8 cellular contexts compared by ENCODE assay signal in genomic region chr11:57277845-57278720, GRCh38. TPM values are rescaled to one million over a fixed set of nuclear protein-coding genes. Genes with fewer than 3 reads are reported as not detected.
DNase-seq lines count a peak whose midpoint lies in the region; ATAC-seq, FAIRE-seq and TF ChIP-seq lines count a peak whose summit lies in the region.

No MANE protein-coding gene starts in this region.

- H3K4me1 ChIP-seq in fibroblast of lung (ENCODE audit: control insufficient read depth, extremely low read depth, insufficient read depth, low read length) (peaks cover 16% of the 10 kb centered on the region), transverse colon (peaks cover 8 to 14% (median 13%) of the 10 kb centered on the region in 4 donors)

- H3K9me3 ChIP-seq in fibroblast of lung (ENCODE audit: control insufficient read depth, insufficient read depth, low read depth, low read length) (no peaks in the 10 kb centered on the region), transverse colon (no peaks in the 10 kb centered on the region)

- H3K27me3 ChIP-seq in fibroblast of lung (ENCODE audit: control insufficient read depth, insufficient read depth, low read length) (no peaks in the 10 kb centered on the region), transverse colon (no peaks in the 10 kb centered on the region)

- no peak overlapping the region for H3K27ac Mint-ChIP-seq in activated CD4-positive, alpha-beta memory T cell treated with anti-CD3 and anti-CD28 coated beads, Interleukin-2, amount 10 ng/mL, durations not matched to agents 7 days and 5 days
- H3K27ac Mint-ChIP-seq in neural crest cell (ENCODE audit: unreplicated experiment), result peak overlapping the region; percentile 59

- CTCF ChIA-PET in activated CD4-positive, alpha-beta memory T cell treated with anti-CD3 and anti-CD28 coated beads, Interleukin-2, amount 10 ng/mL, durations not matched to agents 7 days and 5 days (lab: Charles Lee), result interaction anchor here (0.7 to 1.5 kb wide), 2 partner anchors 16 to 26 kb away, joined by 3 to 4 read pairs; no protein-coding TSS in a partner anchor

- H2AFZ ChIP-seq in fibroblast of lung (ENCODE audit: low read length), result peak overlapping the region; percentile 93

- peak; percentile 87 for ATAC-seq in HG02973 (IDR thresholded peaks at IDR 0.05; ENCODE audit: unreplicated experiment)

- no peaks in the 10 kb centered on the region for H3K9me3 Mint-ChIP-seq in activated CD4-positive, alpha-beta memory T cell treated with anti-CD3 and anti-CD28 coated beads, Interleukin-2, amount 10 ng/mL, durations not matched to agents 7 days and 5 days
- H3K9me3 Mint-ChIP-seq in neural crest cell, result peaks cover 3% of the 10 kb centered on the region

- peak; percentile 80 to 93 for TF ChIP-seq CTCF in fibroblast of lung (conservative IDR thresholded peaks at IDR 0.05 in 1 of 2, IDR thresholded peaks at IDR 0.05 in 1 of 2; ENCODE audit: low read depth in 1 of 2, low read length in 2 of 2)
- peak; percentile 82 for TF ChIP-seq CTCF in neural crest cell (conservative IDR thresholded peaks at IDR 0.05)
- peak; percentile 77 to 84 (median 80) for TF ChIP-seq CTCF in transverse colon (IDR thresholded peaks at IDR 0.05)

- DNase-seq in ACHN, result peak; percentile 76
- DNase-seq in GM12891 (ENCODE audit: insufficient read length, low spot score), result peak; percentile 18
- DNase-seq in NCI-H2171 (lab: John Stamatoyannopoulos, UW), result peak; percentile 61
- DNase-seq in activated CD4-positive, alpha-beta memory T cell treated with anti-CD3 and anti-CD28 coated beads, Interleukin-2, amount 10 ng/mL, durations not matched to agents 7 days and 5 days, result peak; percentile 33
- peak; percentile 60 to 86 for DNase-seq in fibroblast of lung (ENCODE audit: low read depth in 2 of 2)
- peak; percentile 77 for DNase-seq in neural crest cell (ENCODE audit: low read depth, low spot score)
- peak; percentile 75 for DNase-seq in transverse colon

- POLR2A ChIA-PET in activated CD4-positive, alpha-beta memory T cell treated with anti-CD3 and anti-CD28 coated beads, Interleukin-2, amount 10 ng/mL, durations not matched to agents 7 days and 5 days (lab: Charles Lee), result no interaction called here

- H3K9ac ChIP-seq in fibroblast of lung (ENCODE audit: insufficient read depth, low read length), result peak overlapping the region; percentile 48

- FAIRE-seq in GM12891 (lab: Jason Lieb, UNC), result peak; percentile 61

- no peak overlapping the region for H3K4me3 Mint-ChIP-seq in activated CD4-positive, alpha-beta memory T cell treated with anti-CD3 and anti-CD28 coated beads, Interleukin-2, amount 10 ng/mL, durations not matched to agents 7 days and 5 days
- H3K4me3 Mint-ChIP-seq in neural crest cell, result no peak overlapping the region

- in situ Hi-C loops in ACHN (cut with HindIII; ENCODE audit: low pct_ligation_motif_present, low pct_unique_long_range_greater_than_20kb, low sequenced_read_pairs) (no loop called here), transverse colon (cut with MboI; ENCODE audit: low pct_ligation_motif_present in 1 of 4, low pct_unique_long_range_greater_than_20kb in 1 of 4, low sequenced_read_pairs in 3 of 4) (no loop called here)

- no peak for TF ChIP-seq EP300 in transverse colon (IDR thresholded peaks at IDR 0.05; ENCODE audit: low read depth)

- no peaks in the 10 kb centered on the region for H4K20me1 ChIP-seq in fibroblast of lung (ENCODE audit: control insufficient read depth, extremely low read depth, insufficient read depth, low read length)

- peak overlapping the region; percentile 67 for H3K4me2 ChIP-seq in fibroblast of lung (ENCODE audit: extremely low read depth, insufficient read depth, low read length)

- no peaks in the 10 kb centered on the region for H3K79me2 ChIP-seq in fibroblast of lung (ENCODE audit: control insufficient read depth, insufficient read depth, low read length)

- H3K4me3 ChIP-seq in fibroblast of lung (replicated peaks in 1 of 4; ENCODE audit: control extremely low read depth in 1 of 4, insufficient read depth in 1 of 4, low read depth in 3 of 4, low read length in 4 of 4) (peak overlapping the region in 1 of 4 experiments; percentile 36), transverse colon (no peak overlapping the region)

- WGBS in transverse colon (ENCODE audit: low coverage in 1 of 2), 2 donors, result 7 to 10% methylated on average over 13 to 14 of the region's 14 CpGs

- H3K27ac ChIP-seq in fibroblast of lung (ENCODE audit: insufficient read depth, low read length) (peak overlapping the region; percentile 64), transverse colon (peak overlapping the region; percentile 13 to 58 (median 54))

- no peaks in the 10 kb centered on the region for H3K36me3 Mint-ChIP-seq in activated CD4-positive, alpha-beta memory T cell treated with anti-CD3 and anti-CD28 coated beads, Interleukin-2, amount 10 ng/mL, durations not matched to agents 7 days and 5 days (ENCODE audit: low read depth)
- H3K36me3 Mint-ChIP-seq in neural crest cell (ENCODE audit: low read depth), result no peaks in the 10 kb centered on the region

- H3K36me3 ChIP-seq in fibroblast of lung (ENCODE audit: control insufficient read depth, insufficient read depth, low read length) (no peaks in the 10 kb centered on the region), transverse colon (no peaks in the 10 kb centered on the region)

- TF ChIP-seq POLR2A in GM12891 (IDR thresholded peaks at IDR 0.05; ENCODE audit: low read depth, low read length), result no peak
- TF ChIP-seq POLR2A in transverse colon (IDR thresholded peaks at IDR 0.05), result no peak

- H3K27me3 Mint-ChIP-seq in activated CD4-positive, alpha-beta memory T cell treated with anti-CD3 and anti-CD28 coated beads, Interleukin-2, amount 10 ng/mL, durations not matched to agents 7 days and 5 days, result peaks cover 31% of the 10 kb centered on the region
- H3K27me3 Mint-ChIP-seq in neural crest cell (ENCODE audit: low read depth), result no peaks in the 10 kb centered on the region

- intact Hi-C loops in transverse colon (cut with DNase I; ENCODE audit: low total_unique reads), result no loop called here

- H3K4me1 Mint-ChIP-seq in activated CD4-positive, alpha-beta memory T cell treated with anti-CD3 and anti-CD28 coated beads, Interleukin-2, amount 10 ng/mL, durations not matched to agents 7 days and 5 days, result peaks cover 4% of the 10 kb centered on the region
- H3K4me1 Mint-ChIP-seq in neural crest cell, result peaks cover 8% of the 10 kb centered on the region

TF ChIP-seq in GM12891, 5 proteins besides CTCF, POLR2A, EP300 and RAD21:
- TF ChIP-seq POLR2AphosphoS5 (IDR thresholded peaks at IDR 0.05; ENCODE audit: low read depth, low read length), result no peak

RNA-seq across cellular contexts. Expression of gene APLNR, which starts 41.0 kb away (rescaled TPM):
- not detected for polyA plus RNA-seq in GM12891 (2012; ENCODE audit: low read depth, missing spikeins)
- not detected for total RNA-seq in activated CD4-positive, alpha-beta memory T cell treated with anti-CD3 and anti-CD28 coated beads, Interleukin-2, amount 10 ng/mL, durations not matched to agents 7 days and 5 days
- total RNA-seq in fibroblast of lung (not detected in 2 replicates), neural crest cell (3.0 and 3.9 TPM in 2 replicates), transverse colon (1 to 10 TPM in 2 of 4 donors, under 1 TPM in 1, not detected in 1; 0.68 to 2.6 (median 2.1) TPM)
- not detected in 2 replicates for polyA plus RNA-seq in fibroblast of lung
- polyA plus RNA-seq in fibroblast of lung (2012), result not detected in 2 replicates
- polyA minus RNA-seq in fibroblast of lung (ENCODE audit: low replicate concordance), result not detected in 2 replicates

RNA-seq across cellular contexts. Expression of gene TNKS1BP1, which starts 46.7 kb away (rescaled TPM):
- 6.6 TPM for polyA plus RNA-seq in GM12891 (2012; ENCODE audit: low read depth, missing spikeins)
- total RNA-seq in activated CD4-positive, alpha-beta memory T cell treated with anti-CD3 and anti-CD28 coated beads, Interleukin-2, amount 10 ng/mL, durations not matched to agents 7 days and 5 days, result 10 to 100 TPM in 1 of 2 experiments, 1 to 10 TPM in 1; 9.9 to 10.7 TPM
- total RNA-seq in fibroblast of lung (88.3 and 111 TPM in 2 replicates), neural crest cell (105 and 114 TPM in 2 replicates), transverse colon (100 to 1,000 TPM in 3 of 4 donors, 10 to 100 TPM in 1; 74.3 to 122 (median 119) TPM)
- polyA plus RNA-seq in fibroblast of lung, result 70.2 and 70.4 TPM in 2 replicates
- 140 and 176 TPM in 2 replicates for polyA plus RNA-seq in fibroblast of lung (2012)
- polyA minus RNA-seq in fibroblast of lung (ENCODE audit: low replicate concordance), result 374 and 479 TPM in 2 replicates

RNA-seq across cellular contexts. Expression of gene SSRP1, which starts 57.6 kb away (rescaled TPM):
- polyA plus RNA-seq in GM12891 (2012; ENCODE audit: low read depth, missing spikeins), result 89.8 TPM
- 100 to 1,000 TPM; 135 to 137 TPM for total RNA-seq in activated CD4-positive, alpha-beta memory T cell treated with anti-CD3 and anti-CD28 coated beads, Interleukin-2, amount 10 ng/mL, durations not matched to agents 7 days and 5 days
- total RNA-seq in fibroblast of lung (52.7 and 55.0 TPM in 2 replicates), neural crest cell (280 TPM in 2 replicates), transverse colon (10 to 100 TPM; 32.0 to 59.4 (median 45.5) TPM)
- 94.1 and 173 TPM in 2 replicates for polyA plus RNA-seq in fibroblast of lung
- polyA plus RNA-seq in fibroblast of lung (2012), result 83.3 and 143 TPM in 2 replicates
- polyA minus RNA-seq in fibroblast of lung (ENCODE audit: low replicate concordance), result 193 and 444 TPM in 2 replicates

Comparison
In these comparisons a context has a peak if more than half of its experiments do, and no peak if none do; other contexts are left out.
1. DNase-seq: peak in every context shown above with its lines; median percentile 77 in neural crest cell; 76 in ACHN; 75 in transverse colon; 73 in fibroblast of lung; 61 in NCI-H2171; 33 in activated CD4-positive, alpha-beta memory T cell treated with anti-CD3 and anti-CD28 coated beads, Interleukin-2, amount 10 ng/mL, durations not matched to agents 7 days and 5 days; 18 in GM12891.